In genomic region chr3:139893264-139893962, GRCh38 we compare ENCODE assay signal across 29 cellular contexts. TPM values are rescaled to one million over a fixed set of nuclear protein-coding genes. Genes with fewer than 3 reads are reported as not detected.
A peak's percentile ranks its signal among the peaks of the same experiment; 100 is the strongest.
DNase-seq lines count a peak whose midpoint lies in the region; ATAC-seq, FAIRE-seq and TF ChIP-seq lines count a peak whose summit lies in the region.
"Had no signal": no experiment of that assay in that cellular context is flagged by ENCODE, and none has a peak within 500 bp of the region (broad histone marks: within the 10 kb centered on the region; RNA-seq: fewer than 3 reads in every experiment).

No MANE protein-coding gene starts in this region.

- ATAC-seq in Right ventricle myocardium inferior = peak; percentile 82
- ATAC-seq in heart left ventricle = peak; percentile 58 to 84 (median 76)
- ATAC-seq in pancreas = peak in 3 of 4 donors; percentile 17 to 57 (median 35)
- ATAC-seq in GM18505 (IDR thresholded peaks at IDR 0.05; ENCODE audit: unreplicated experiment) = no peak
- ATAC-seq in GM18870 (IDR thresholded peaks at IDR 0.05; ENCODE audit: unreplicated experiment) = no peak
- ATAC-seq: HepG2; left lobe of liver; naive thymus-derived CD4-positive, alpha-beta T cell; Panc1; upper lobe of right lung had no signal

- H3K4me3 ChIP-seq in heart left ventricle (no peak overlapping the region), pancreas (no peak overlapping the region)
- H3K4me3 ChIP-seq: SJSA1, stomach, upper lobe of right lung had no signal

- WGBS in heart left ventricle, 4 donors = 65 to 77% (median 71%) methylated on average over 2 of the region's 2 CpGs
- WGBS in pancreas, 2 donors = 88 to 89% methylated on average over 2 of the region's 2 CpGs

- TF ChIP-seq POLR2A in heart left ventricle (IDR thresholded peaks at IDR 0.05) = no peak
- TF ChIP-seq POLR2A in GM18505 (IDR thresholded peaks at IDR 0.05; ENCODE audit: borderline replicate concordance, extremely low read depth, insufficient read depth, insufficient read length) = no peak

- no peaks in the 10 kb centered on the region for H3K4me1 Mint-ChIP-seq in activated naive CD4-positive, alpha-beta T cell treated with anti-CD3 and anti-CD28 coated beads for 36 hours (ENCODE audit: low read depth)
- H3K4me1 Mint-ChIP-seq: CD4-positive, alpha-beta memory T cell; naive thymus-derived CD4-positive, alpha-beta T cell had no signal

- H3K27ac ChIP-seq in heart left ventricle = peak overlapping the region in 11 of 12 donors; percentile 6 to 73 (median 58)
- peak overlapping the region in 1 of 4 donors; percentile 19 for H3K27ac ChIP-seq in pancreas
- H3K27ac ChIP-seq: HL-60, parathyroid adenoma, SJSA1 had no signal

- TF ChIP-seq CTCF in heart left ventricle (IDR thresholded peaks at IDR 0.05) (no peak), pancreas (IDR thresholded peaks at IDR 0.05) (no peak)

- H3K9me3 Mint-ChIP-seq in activated naive CD4-positive, alpha-beta T cell treated with anti-CD3 and anti-CD28 coated beads for 36 hours = no peaks in the 10 kb centered on the region

- DNase-seq in Right ventricle myocardium inferior (ENCODE audit: missing footprints) = no peak
- no peak for DNase-seq in cardiac septum (ENCODE audit: low spot score)
- peak in 2 of 5 donors; percentile 8 to 51 for DNase-seq in heart left ventricle
- DNase-seq in pancreas = no peak
- DNase-seq in activated naive CD4-positive, alpha-beta T cell treated with anti-CD3 and anti-CD28 coated beads for 36 hours = no peak
- DNase-seq in NCI-H128 (lab: John Stamatoyannopoulos, UW; ENCODE audit: unreplicated experiment) = no peak
- DNase-seq: activated CD4-positive, alpha-beta T cell treated with anti-CD3 and anti-CD28 coated beads for 4 hours; activated CD8-positive, alpha-beta memory T cell treated with anti-CD3 and anti-CD28 coated beads for 24 hours; activated T-cell treated with anti-CD3 and anti-CD28 coated beads, Interleukin-2, amount 50 U/mL, for 1 hour; AML-193; CD4-positive, alpha-beta memory T cell; effector CD8-positive, alpha-beta T cell; erythroblast; Kasumi-1; naive thymus-derived CD4-positive, alpha-beta T cell; NCI-H2081 treated with DMSO at 0.1 percent for 48 hours; stomach; upper lobe of right lung had no signal

- no peaks in the 10 kb centered on the region for H3K36me3 ChIP-seq in heart left ventricle
- no peaks in the 10 kb centered on the region for H3K36me3 ChIP-seq in pancreas
- H3K36me3 ChIP-seq: adrenal gland, SJSA1, stomach, upper lobe of right lung had no signal

- no peaks in the 10 kb centered on the region for H3K36me3 Mint-ChIP-seq in activated naive CD4-positive, alpha-beta T cell treated with anti-CD3 and anti-CD28 coated beads for 36 hours (ENCODE audit: low read depth)
- H3K36me3 Mint-ChIP-seq: CD4-positive, alpha-beta memory T cell; naive thymus-derived CD4-positive, alpha-beta T cell had no signal

- no peaks in the 10 kb centered on the region for H3K27me3 Mint-ChIP-seq in activated naive CD4-positive, alpha-beta T cell treated with anti-CD3 and anti-CD28 coated beads for 36 hours (ENCODE audit: low read depth)
- H3K27me3 Mint-ChIP-seq: CD4-positive, alpha-beta memory T cell had no signal

- H3K27me3 ChIP-seq in heart left ventricle (no peaks in the 10 kb centered on the region), pancreas (no peaks in the 10 kb centered on the region)
- H3K27me3 ChIP-seq: adrenal gland, SJSA1, stomach, upper lobe of right lung had no signal

- H3K4me1 ChIP-seq in heart left ventricle (peaks cover 0 to 35% (median 0%) of the 10 kb centered on the region in 12 donors), pancreas (no peaks in the 10 kb centered on the region)
- H3K4me1 ChIP-seq: parathyroid adenoma, SJSA1, stomach, upper lobe of right lung had no signal

- no peak overlapping the region for H3K4me3 Mint-ChIP-seq in activated naive CD4-positive, alpha-beta T cell treated with anti-CD3 and anti-CD28 coated beads for 36 hours
- H3K4me3 Mint-ChIP-seq: CD4-positive, alpha-beta memory T cell; naive thymus-derived CD4-positive, alpha-beta T cell had no signal

- no peak overlapping the region for H3K27ac Mint-ChIP-seq in activated naive CD4-positive, alpha-beta T cell treated with anti-CD3 and anti-CD28 coated beads for 36 hours
- H3K27ac Mint-ChIP-seq: CD4-positive, alpha-beta memory T cell; naive thymus-derived CD4-positive, alpha-beta T cell had no signal

- no peak for FAIRE-seq in pancreas (lab: Jason Lieb, UNC)
- FAIRE-seq: A204.1, colon, HepG2 had no signal

- CTCF ChIA-PET in activated naive CD4-positive, alpha-beta T cell treated with anti-CD3 and anti-CD28 coated beads for 36 hours (lab: Charles Lee) = no interaction called here

- H3K9me3 ChIP-seq in heart left ventricle (no peaks in the 10 kb centered on the region), pancreas (no peaks in the 10 kb centered on the region)
- H3K9me3 ChIP-seq: adrenal gland, SJSA1, stomach, upper lobe of right lung had no signal

- intact Hi-C loops in Right ventricle myocardium inferior (cut with DNase I) = loop anchor here (5.0 kb wide), 1 partner anchor 56 kb away; no protein-coding TSS in a partner anchor
- intact Hi-C loops in cardiac septum (cut with DNase I) = no loop called here
- intact Hi-C loops in heart left ventricle (cut with DNase I) = no loop called here
- intact Hi-C loops in pancreas (cut with DNase I) = no loop called here
- intact Hi-C loops in activated naive CD4-positive, alpha-beta T cell treated with anti-CD3 and anti-CD28 coated beads for 36 hours (cut with micrococcal nuclease) = no loop called here

RNA-seq across cellular contexts. Expression of gene CLSTN2, which starts 41.6 kb away (rescaled TPM):
- total RNA-seq in Right ventricle myocardium inferior (8.4 TPM), cardiac septum (3.9 TPM), heart left ventricle (1 to 10 TPM; 2.0 to 7.6 (median 3.9) TPM), pancreas (1 to 10 TPM; 1.9 to 9.3 (median 3.6) TPM)
- polyA plus RNA-seq in heart left ventricle (under 1 TPM; 0.69 to 0.85 TPM), pancreas (under 1 TPM; 0.65 to 0.99 TPM)
- not detected for total RNA-seq in activated naive CD4-positive, alpha-beta T cell treated with anti-CD3 and anti-CD28 coated beads for 36 hours
- total RNA-seq: CD4-positive, alpha-beta memory T cell; HepG2 had no signal
- polyA plus RNA-seq: CD4-positive, alpha-beta memory T cell; HepG2; naive thymus-derived CD4-positive, alpha-beta T cell had no signal

Comparison
In these comparisons a context has a peak if more than half of its experiments do, and no peak if none do; other contexts are left out.
1. ATAC-seq: peak in Right ventricle myocardium inferior (single experiment), heart left ventricle (4 of 4) and pancreas (3 of 4); none in GM18505 (single experiment) and GM18870 (single experiment).